In the genomic region with DNA sequence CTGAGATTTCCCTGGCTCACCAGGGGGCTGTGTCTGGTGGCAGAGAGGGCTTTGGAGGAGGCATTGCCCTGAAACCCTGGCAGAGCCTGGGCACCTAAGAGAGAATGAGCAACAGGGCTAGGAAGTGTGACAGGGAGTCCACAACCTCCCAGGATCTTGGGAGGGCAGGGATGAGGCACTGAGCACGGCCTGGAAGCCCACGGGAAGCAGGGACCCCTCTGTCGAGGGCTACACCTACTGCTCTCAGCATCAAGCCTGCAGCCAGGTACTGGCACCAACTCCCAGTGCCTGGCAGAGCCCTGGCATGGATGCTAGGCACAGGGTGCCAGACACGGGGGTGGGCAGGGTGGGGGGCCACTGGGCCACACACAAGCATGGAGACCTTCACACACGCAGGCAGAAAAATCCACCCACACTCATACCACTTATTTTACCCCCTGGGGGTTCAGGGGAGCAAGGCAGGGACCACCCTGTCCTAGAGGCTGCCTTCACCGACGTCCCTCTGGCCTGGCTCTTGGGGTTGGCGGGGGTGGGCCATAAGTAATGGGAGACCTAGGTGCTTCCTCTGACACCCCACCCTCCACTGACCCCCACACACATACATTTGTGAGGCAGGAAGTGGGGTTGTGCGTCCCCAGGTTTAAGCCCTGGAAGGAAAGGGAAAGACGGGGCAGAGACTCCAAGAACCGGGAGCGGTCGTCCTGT, we compare ENCODE assay signal across 9 cellular contexts. TPM values are rescaled to one million over a fixed set of nuclear protein-coding genes. Genes with fewer than 3 reads are reported as not detected.
DNase-seq lines count a peak whose midpoint lies in the region; ATAC-seq and TF ChIP-seq lines count a peak whose summit lies in the region.
"Had no signal": no experiment of that assay in that cellular context is flagged by ENCODE, and none has a peak within 500 bp of the region (broad histone marks: within the 10 kb centered on the region; RNA-seq: fewer than 3 reads in every experiment).

No MANE protein-coding gene starts in this region.

- BruUV-seq in A673 (replicated peaks; lab: Mats Ljungman, UMichigan), result no TSS peak

- intact Hi-C loops in A673 (cut with micrococcal nuclease; ENCODE audit: unreplicated experiment), result loop anchor here (5.0 kb wide), 1 partner anchor 37 kb away; no protein-coding TSS in a partner anchor
- intact Hi-C loops in dorsolateral prefrontal cortex (cut with DNase I), result loop anchor here in 1 of 2 donors (5.0 kb wide), 1 partner anchor 52 kb away; a partner anchor contains a TSS

- DNase-seq in A673 (ENCODE audit: low spot score), result no peak
- no peak for DNase-seq in dorsolateral prefrontal cortex
- no peak for DNase-seq in natural killer cell treated with Interleukin-12 subunit alpha and Interleukin-12 subunit beta and Interleukin-15 and Interleukin-18, amount 100 ng/mL, for 72 hours (ENCODE audit: low spot score)
- no peak for DNase-seq in D341Med (ENCODE audit: low spot score)
- no peak for DNase-seq in C1 segment of cervical spinal cord (lab: John Stamatoyannopoulos, UW)
- DNase-seq in ACHN, result no peak
- DNase-seq: NCI-H748 treated with DMSO at 0.1 percent for 48 hours had no signal

- CTCF ChIA-PET in A673 (lab: Charles Lee), result no interaction called here

- no peaks in the 10 kb centered on the region for H3K9me3 Mint-ChIP-seq in IgD-negative memory B cell
- no peaks in the 10 kb centered on the region for H3K9me3 Mint-ChIP-seq in natural killer cell treated with Interleukin-12 subunit alpha and Interleukin-12 subunit beta and Interleukin-15 and Interleukin-18, amount 100 ng/mL, for 72 hours

- POLR2A ChIA-PET in A673 (lab: Charles Lee; ENCODE audit: low non-redundant PET), result no interaction called here

- H3K4me1 ChIP-seq in A673 (ENCODE audit: insufficient read depth, low read length, poor library complexity, severe bottlenecking), result peaks cover 12% of the 10 kb centered on the region

- peaks cover 4 to 16% (median 14%) of the 10 kb centered on the region in 3 donors for H3K4me1 Mint-ChIP-seq in IgD-negative memory B cell
- H3K4me1 Mint-ChIP-seq in natural killer cell treated with Interleukin-12 subunit alpha and Interleukin-12 subunit beta and Interleukin-15 and Interleukin-18, amount 100 ng/mL, for 72 hours (ENCODE audit: low read depth in 2 of 2), result peaks cover 4 to 6% of the 10 kb centered on the region in 2 donors

- peak overlapping the region in 1 of 3 donors; percentile 27 for H3K27ac Mint-ChIP-seq in IgD-negative memory B cell
- H3K27ac Mint-ChIP-seq in natural killer cell treated with Interleukin-12 subunit alpha and Interleukin-12 subunit beta and Interleukin-15 and Interleukin-18, amount 100 ng/mL, for 72 hours, result no peak overlapping the region

- no peaks in the 10 kb centered on the region for H3K36me3 ChIP-seq in A673 (ENCODE audit: insufficient read depth, low read length, poor library complexity, severe bottlenecking)

- peaks cover 3% of the 10 kb centered on the region for H3K27me3 ChIP-seq in A673 (replicated peaks; ENCODE audit: insufficient read depth, low read depth, low read length, poor library complexity)
- no peaks in the 10 kb centered on the region for H3K27me3 ChIP-seq in dorsolateral prefrontal cortex

- H3K27me3 Mint-ChIP-seq in IgD-negative memory B cell, result peaks cover 27% of the 10 kb centered on the region
- peaks cover 28 to 29% of the 10 kb centered on the region in 2 donors for H3K27me3 Mint-ChIP-seq in natural killer cell treated with Interleukin-12 subunit alpha and Interleukin-12 subunit beta and Interleukin-15 and Interleukin-18, amount 100 ng/mL, for 72 hours

- no peak for TF ChIP-seq CTCF in A673 (conservative IDR thresholded peaks at IDR 0.05; ENCODE audit: low read depth, low read length)
- TF ChIP-seq CTCF in dorsolateral prefrontal cortex (IDR thresholded peaks at IDR 0.05 in 54 of 56, conservative IDR thresholded peaks at IDR 0.05 in 2 of 56; ENCODE audit: low read depth in 1 of 56, partially characterized antibody in 56 of 56), result no peak

- peak overlapping the region; percentile 62 to 82 (median 78) for H3K4me3 Mint-ChIP-seq in IgD-negative memory B cell
- peak overlapping the region; percentile 78 for H3K4me3 Mint-ChIP-seq in natural killer cell treated with Interleukin-12 subunit alpha and Interleukin-12 subunit beta and Interleukin-15 and Interleukin-18, amount 100 ng/mL, for 72 hours

- in situ Hi-C loops in ACHN (cut with HindIII; ENCODE audit: low pct_ligation_motif_present, low pct_unique_long_range_greater_than_20kb, low sequenced_read_pairs), result no loop called here

- no peaks in the 10 kb centered on the region for H3K9me3 ChIP-seq in A673 (ENCODE audit: low read depth, low read length, poor library complexity, severe bottlenecking)

- peak overlapping the region; percentile 52 for H3K4me3 ChIP-seq in A673 (ENCODE audit: low read depth, low read length, poor library complexity, severe bottlenecking)
- peak overlapping the region in 57 of 59 donors; percentile 34 to 69 (median 55) for H3K4me3 ChIP-seq in dorsolateral prefrontal cortex

- no peak for ATAC-seq in natural killer cell treated with Interleukin-12 subunit alpha and Interleukin-12 subunit beta and Interleukin-15 and Interleukin-18, amount 100 ng/mL, for 72 hours
- no peak for ATAC-seq in GM18907 (IDR thresholded peaks at IDR 0.05; ENCODE audit: unreplicated experiment)

- no peaks in the 10 kb centered on the region for H3K36me3 Mint-ChIP-seq in IgD-negative memory B cell
- H3K36me3 Mint-ChIP-seq in natural killer cell treated with Interleukin-12 subunit alpha and Interleukin-12 subunit beta and Interleukin-15 and Interleukin-18, amount 100 ng/mL, for 72 hours, result no peaks in the 10 kb centered on the region

- H3K27ac ChIP-seq in A673 (ENCODE audit: low read depth, low read length, poor library complexity, severe bottlenecking) (no peak overlapping the region), dorsolateral prefrontal cortex (peak overlapping the region in 1 of 59 donors; percentile 65)

RNA-seq across cellular contexts. Expression of a gene that starts 1.0 kb away (rescaled TPM):
- total RNA-seq in A673 (2021) (1.6 and 2.3 TPM in 2 replicates), dorsolateral prefrontal cortex (10 to 100 TPM in 24 of 120 experiments, 1 to 10 TPM in 89, under 1 TPM in 7; 0.58 to 24.5 (median 6.2) TPM)
- polyA plus RNA-seq in IgD-negative memory B cell, result not detected
- not detected for total RNA-seq in natural killer cell treated with Interleukin-12 subunit alpha and Interleukin-12 subunit beta and Interleukin-15 and Interleukin-18, amount 100 ng/mL, for 72 hours

RNA-seq across cellular contexts. Expression of a gene that starts 13.7 kb away (rescaled TPM):
- total RNA-seq in A673 (2021), result 5.3 and 6.8 TPM in 2 replicates
- polyA plus RNA-seq in IgD-negative memory B cell, result 0.33 TPM
- 10 to 100 TPM in 81 of 120 experiments, 1 to 10 TPM in 39; 5.3 to 22.6 (median 11.7) TPM for total RNA-seq in dorsolateral prefrontal cortex
- 1 to 10 TPM; 1.6 to 2.0 TPM for total RNA-seq in natural killer cell treated with Interleukin-12 subunit alpha and Interleukin-12 subunit beta and Interleukin-15 and Interleukin-18, amount 100 ng/mL, for 72 hours

RNA-seq across cellular contexts. Expression of a gene that starts 36.7 kb away (rescaled TPM):
- 0.28 and 0.31 TPM in 2 replicates for total RNA-seq in A673 (2021)
- not detected for polyA plus RNA-seq in IgD-negative memory B cell
- total RNA-seq in dorsolateral prefrontal cortex, result 100 to 1,000 TPM in 32 of 120 experiments, 10 to 100 TPM in 88; 25.3 to 256 (median 73.1) TPM
- under 1 TPM in 1 of 2 donors, not detected in 1; 0.31 TPM for total RNA-seq in natural killer cell treated with Interleukin-12 subunit alpha and Interleukin-12 subunit beta and Interleukin-15 and Interleukin-18, amount 100 ng/mL, for 72 hours

RNA-seq across cellular contexts. Expression of a gene that starts 51.0 kb away (rescaled TPM):
- total RNA-seq in A673 (2021) (56.5 and 63.9 TPM in 2 replicates), dorsolateral prefrontal cortex (100 to 1,000 TPM in 118 of 120 experiments, 10 to 100 TPM in 2; 97.6 to 219 (median 177) TPM)
- polyA plus RNA-seq in IgD-negative memory B cell, result 160 TPM
- total RNA-seq in natural killer cell treated with Interleukin-12 subunit alpha and Interleukin-12 subunit beta and Interleukin-15 and Interleukin-18, amount 100 ng/mL, for 72 hours, result 10 to 100 TPM; 66.9 to 85.5 TPM

RNA-seq across cellular contexts. Expression of a gene that starts 53.4 kb away (rescaled TPM):
- not detected in 2 replicates for total RNA-seq in A673 (2021)
- polyA plus RNA-seq in IgD-negative memory B cell, result not detected
- total RNA-seq in dorsolateral prefrontal cortex, result 1 to 10 TPM in 2 of 120 experiments, under 1 TPM in 10, not detected in 108; 0.52 to 1.1 (median 0.72) TPM
- not detected for total RNA-seq in natural killer cell treated with Interleukin-12 subunit alpha and Interleukin-12 subunit beta and Interleukin-15 and Interleukin-18, amount 100 ng/mL, for 72 hours

Comparison
In these comparisons a context has a peak if more than half of its experiments do, and no peak if none do; other contexts are left out.
1. RNA of a gene that starts 36.7 kb away (total RNA-seq): 25.3 to 256 TPM in dorsolateral prefrontal cortex; 0.31 TPM in natural killer cell treated with Interleukin-12 subunit alpha and Interleukin-12 subunit beta and Interleukin-15 and Interleukin-18, amount 100 ng/mL, for 72 hours and 0.28 to 0.31 TPM in A673; every median in the first group is over 10 times any median in the second.